Comparison of ENCODE assay signal across 1 cellular context in genomic region chr15:89926158-89926557, GRCh38.
TF ChIP-seq lines count a peak whose summit lies in the region.

No MANE protein-coding gene starts in this region.

TF ChIP-seq in SK-N-SH, 30 proteins besides CTCF, POLR2A, EP300 and RAD21 (continued from another document):
- no peak for TF ChIP-seq RXRA (IDR thresholded peaks at IDR 0.05; ENCODE audit: borderline replicate concordance, low read depth)
